Comparison of ENCODE assay signal across 9 cellular contexts in genomic region chr12:673849-674248, GRCh38. TPM values are rescaled to one million over a fixed set of nuclear protein-coding genes. Genes with fewer than 3 reads are reported as not detected.
DNase-seq lines count a peak whose midpoint lies in the region; ATAC-seq and TF ChIP-seq lines count a peak whose summit lies in the region.
"Had no signal": no experiment of that assay in that cellular context is flagged by ENCODE, and none has a peak within 500 bp of the region (broad histone marks: within the 10 kb centered on the region; RNA-seq: fewer than 3 reads in every experiment).

No MANE protein-coding gene starts in this region.

- H4K20me1 ChIP-seq in BLaER1: no peaks in the 10 kb centered on the region

- H3K27me3 ChIP-seq in BLaER1 (no peaks in the 10 kb centered on the region), right cardiac atrium (ENCODE audit: control insufficient read depth, insufficient read depth) (no peaks in the 10 kb centered on the region)
- H3K27me3 ChIP-seq: testis had no signal

- H3K9me3 Mint-ChIP-seq in activated CD8-positive, alpha-beta T cell treated with anti-CD3 and anti-CD28 coated beads, Interleukin-2, amount 10 ng/mL, durations not matched to agents 7 days and 5 days (ENCODE audit: insufficient read depth): no peaks in the 10 kb centered on the region
- H3K9me3 Mint-ChIP-seq in endothelial cell (ENCODE audit: unreplicated experiment): no peaks in the 10 kb centered on the region

- peak overlapping the region; percentile 94 for H3K27ac Mint-ChIP-seq in activated CD8-positive, alpha-beta T cell treated with anti-CD3 and anti-CD28 coated beads, Interleukin-2, amount 10 ng/mL, durations not matched to agents 7 days and 5 days
- H3K27ac Mint-ChIP-seq in endothelial cell (ENCODE audit: unreplicated experiment): no peak overlapping the region

- peaks cover 69% of the 10 kb centered on the region for H3K4me1 Mint-ChIP-seq in activated CD8-positive, alpha-beta T cell treated with anti-CD3 and anti-CD28 coated beads, Interleukin-2, amount 10 ng/mL, durations not matched to agents 7 days and 5 days (ENCODE audit: low read depth)
- H3K4me1 Mint-ChIP-seq in endothelial cell (ENCODE audit: unreplicated experiment): no peaks in the 10 kb centered on the region

- H3K27ac ChIP-seq in BLaER1 (peak overlapping the region; percentile 3; the same call in 1 of the 2 replicates), right cardiac atrium (ENCODE audit: low read length) (no peak overlapping the region)
- H3K27ac ChIP-seq: testis had no signal

- no peak for DNase-seq in activated CD8-positive, alpha-beta T cell treated with anti-CD3 and anti-CD28 coated beads, Interleukin-2, amount 10 ng/mL, durations not matched to agents 7 days and 5 days
- no peak for DNase-seq in endothelial cell (ENCODE audit: low spot score)
- DNase-seq in right cardiac atrium: no peak
- DNase-seq in Ammon's horn (ENCODE audit: low spot score): no peak
- no peak for DNase-seq in NCI-H2107 (lab: John Stamatoyannopoulos, UW)
- DNase-seq: testis had no signal

- H3K36me3 ChIP-seq in BLaER1: no peaks in the 10 kb centered on the region

- TF ChIP-seq CTCF in endothelial cell (IDR thresholded peaks at IDR 0.05; ENCODE audit: unreplicated experiment): no peak

- POLR2A ChIA-PET in activated CD8-positive, alpha-beta T cell treated with anti-CD3 and anti-CD28 coated beads, Interleukin-2, amount 10 ng/mL, durations not matched to agents 7 days and 5 days (lab: Charles Lee): interaction anchor here (0.5 to 3.9 kb wide), 8 partner anchors 11 to 78 kb away, joined by 3 to 37 read pairs (median 5); partner anchors contain the start of genes NINJ2 and WNK1

- peak; percentile 14 for ATAC-seq in GM19035 (IDR thresholded peaks at IDR 0.05; ENCODE audit: unreplicated experiment)
- ATAC-seq in HG02981 (IDR thresholded peaks at IDR 0.05; ENCODE audit: unreplicated experiment): peak; percentile 9
- peak; percentile 2 for ATAC-seq in activated CD8-positive, alpha-beta T cell treated with anti-CD3 and anti-CD28 coated beads, Interleukin-2, amount 10 ng/mL, durations not matched to agents 7 days and 5 days
- ATAC-seq in right cardiac atrium: no peak

- no peak overlapping the region for H3K4me3 ChIP-seq in BLaER1
- no peak overlapping the region for H3K4me3 ChIP-seq in right cardiac atrium (ENCODE audit: low read length)
- H3K4me3 ChIP-seq: testis had no signal

- CTCF ChIA-PET in activated CD8-positive, alpha-beta T cell treated with anti-CD3 and anti-CD28 coated beads, Interleukin-2, amount 10 ng/mL, durations not matched to agents 7 days and 5 days (lab: Charles Lee): interaction anchor here (0.9 to 7.4 kb wide), 12 partner anchors 12 to 142 kb away, joined by 3 to 88 read pairs (median 6); partner anchors contain the start of gene WNK1

- H3K4me3 Mint-ChIP-seq in activated CD8-positive, alpha-beta T cell treated with anti-CD3 and anti-CD28 coated beads, Interleukin-2, amount 10 ng/mL, durations not matched to agents 7 days and 5 days: peak overlapping the region; percentile 61
- H3K4me3 Mint-ChIP-seq in endothelial cell (ENCODE audit: unreplicated experiment): no peak overlapping the region

- H3K4me2 ChIP-seq in BLaER1: peak overlapping the region; percentile 63

- H3K4me1 ChIP-seq in BLaER1 (peaks cover 35% of the 10 kb centered on the region), right cardiac atrium (ENCODE audit: control insufficient read depth, insufficient read depth, low read length) (peaks cover 2% of the 10 kb centered on the region)
- H3K4me1 ChIP-seq: testis had no signal

- no peak overlapping the region; the same call in 1 of the 2 replicates for H3K9ac ChIP-seq in BLaER1

- 87% methylated on average over 3 of the region's 3 CpGs for WGBS in right cardiac atrium

- H3K27me3 Mint-ChIP-seq in activated CD8-positive, alpha-beta T cell treated with anti-CD3 and anti-CD28 coated beads, Interleukin-2, amount 10 ng/mL, durations not matched to agents 7 days and 5 days (ENCODE audit: low read depth): no peaks in the 10 kb centered on the region
- no peaks in the 10 kb centered on the region for H3K27me3 Mint-ChIP-seq in endothelial cell (ENCODE audit: unreplicated experiment)

- H3K36me3 Mint-ChIP-seq in activated CD8-positive, alpha-beta T cell treated with anti-CD3 and anti-CD28 coated beads, Interleukin-2, amount 10 ng/mL, durations not matched to agents 7 days and 5 days (ENCODE audit: low read depth): peaks cover 4% of the 10 kb centered on the region
- H3K36me3 Mint-ChIP-seq in endothelial cell (ENCODE audit: low read depth, unreplicated experiment): no peaks in the 10 kb centered on the region

- intact Hi-C loops in right cardiac atrium (cut with DNase I): no loop called here

- H3K9me3 ChIP-seq in BLaER1 (no peaks in the 10 kb centered on the region), right cardiac atrium (ENCODE audit: control insufficient read depth, low read length) (no peaks in the 10 kb centered on the region)
- H3K9me3 ChIP-seq: testis had no signal

RNA-seq across cellular contexts. Expression of gene NINJ2, which starts 10.6 kb away (rescaled TPM):
- 10 to 100 TPM in 1 of 2 experiments, 1 to 10 TPM in 1; 8.0 to 10.6 TPM for total RNA-seq in activated CD8-positive, alpha-beta T cell treated with anti-CD3 and anti-CD28 coated beads, Interleukin-2, amount 10 ng/mL, durations not matched to agents 7 days and 5 days
- total RNA-seq in endothelial cell (ENCODE audit: unreplicated experiment) (2.3 TPM), right cardiac atrium (1 to 10 TPM; 3.6 to 7.4 (median 5.5) TPM)
- 5.9 TPM for polyA plus RNA-seq in right cardiac atrium

Comparison
In these comparisons a context has a peak if more than half of its experiments do, and no peak if none do; other contexts are left out.
1. ATAC-seq: peak in GM19035 (single experiment), HG02981 (single experiment) and activated CD8-positive, alpha-beta T cell treated with anti-CD3 and anti-CD28 coated beads, Interleukin-2, amount 10 ng/mL, durations not matched to agents 7 days and 5 days (single experiment); none in right cardiac atrium (0 of 2).